8 cellular contexts compared by ENCODE assay signal in genomic region chr19:17778621-17779280, GRCh38. TPM values are rescaled to one million over a fixed set of nuclear protein-coding genes. Genes with fewer than 3 reads are reported as not detected.
DNase-seq lines count a peak whose midpoint lies in the region; ATAC-seq and TF ChIP-seq lines count a peak whose summit lies in the region.

No MANE protein-coding gene starts in this region.

- H3K27me3 Mint-ChIP-seq in stimulated activated naive CD8-positive, alpha-beta T cell treated with anti-CD3 and anti-CD28 coated beads, Interleukin-15, Interleukin-2, amounts not matched to agents 100 ng/mL and 50 ng/mL, for 24 hours = no peaks in the 10 kb centered on the region
- no peaks in the 10 kb centered on the region for H3K27me3 Mint-ChIP-seq in stimulated activated naive CD8-positive, alpha-beta T cell treated with anti-CD3 and anti-CD28 coated beads, Interleukin-15, amount 100 ng/mL, for 72 hours

- H3K27ac Mint-ChIP-seq in stimulated activated naive CD8-positive, alpha-beta T cell treated with anti-CD3 and anti-CD28 coated beads, Interleukin-15, Interleukin-2, amounts not matched to agents 100 ng/mL and 50 ng/mL, for 24 hours = peak overlapping the region; percentile 26
- H3K27ac Mint-ChIP-seq in stimulated activated naive CD8-positive, alpha-beta T cell treated with anti-CD3 and anti-CD28 coated beads, Interleukin-15, amount 100 ng/mL, for 72 hours = peak overlapping the region in 1 of 2 donors; percentile 23

- H3K9me3 ChIP-seq in lung (ENCODE audit: control insufficient read depth in 2 of 2, insufficient read depth in 1 of 2, low read length in 1 of 2) (peaks cover 0 to 1% of the 10 kb centered on the region in 2 donors), prostate gland (no peaks in the 10 kb centered on the region)

- H3K4me3 ChIP-seq in coronary artery = peak overlapping the region; percentile 53
- no peak overlapping the region for H3K4me3 ChIP-seq in lung
- no peak overlapping the region for H3K4me3 ChIP-seq in prostate gland

- H3K4me1 Mint-ChIP-seq in stimulated activated naive CD8-positive, alpha-beta T cell treated with anti-CD3 and anti-CD28 coated beads, Interleukin-15, Interleukin-2, amounts not matched to agents 100 ng/mL and 50 ng/mL, for 24 hours (ENCODE audit: low read depth) = peaks cover 34% of the 10 kb centered on the region
- peaks cover 57% of the 10 kb centered on the region for H3K4me1 Mint-ChIP-seq in stimulated activated naive CD8-positive, alpha-beta T cell treated with anti-CD3 and anti-CD28 coated beads, Interleukin-15, amount 100 ng/mL, for 72 hours

- ATAC-seq in stimulated activated naive CD8-positive, alpha-beta T cell treated with anti-CD3 and anti-CD28 coated beads, Interleukin-15, amount 100 ng/mL, for 72 hours = no peak
- ATAC-seq in lung (ENCODE audit: insufficient read depth, low FRiP score) (peak; percentile 14), HG03432 (IDR thresholded peaks at IDR 0.05; ENCODE audit: unreplicated experiment) (no peak), HG03025 (IDR thresholded peaks at IDR 0.05; ENCODE audit: low FRiP score, unreplicated experiment) (no peak)

- H3K4me3 Mint-ChIP-seq in stimulated activated naive CD8-positive, alpha-beta T cell treated with anti-CD3 and anti-CD28 coated beads, Interleukin-15, Interleukin-2, amounts not matched to agents 100 ng/mL and 50 ng/mL, for 24 hours = no peak overlapping the region
- no peak overlapping the region for H3K4me3 Mint-ChIP-seq in stimulated activated naive CD8-positive, alpha-beta T cell treated with anti-CD3 and anti-CD28 coated beads, Interleukin-15, amount 100 ng/mL, for 72 hours

- no peaks in the 10 kb centered on the region for H3K36me3 ChIP-seq in lung (ENCODE audit: control insufficient read depth in 2 of 2, insufficient read depth in 2 of 2, low read length in 2 of 2)
- no peaks in the 10 kb centered on the region for H3K36me3 ChIP-seq in prostate gland

- no peak for TF ChIP-seq POLR2A in prostate gland (IDR thresholded peaks at IDR 0.05)

- WGBS in lung, 2 donors = 13 to 25% methylated on average over 25 to 31 of the region's 31 CpGs
- WGBS in prostate gland = 14% methylated on average over 31 of the region's 31 CpGs

- TF ChIP-seq CTCF in coronary artery (IDR thresholded peaks at IDR 0.05) (no peak), lung (IDR thresholded peaks at IDR 0.05; ENCODE audit: control extremely low read depth, extremely low read depth) (no peak), prostate gland (IDR thresholded peaks at IDR 0.05) (no peak)

- H3K9me3 Mint-ChIP-seq in stimulated activated naive CD8-positive, alpha-beta T cell treated with anti-CD3 and anti-CD28 coated beads, Interleukin-15, Interleukin-2, amounts not matched to agents 100 ng/mL and 50 ng/mL, for 24 hours = no peaks in the 10 kb centered on the region
- no peaks in the 10 kb centered on the region for H3K9me3 Mint-ChIP-seq in stimulated activated naive CD8-positive, alpha-beta T cell treated with anti-CD3 and anti-CD28 coated beads, Interleukin-15, amount 100 ng/mL, for 72 hours

- H3K36me3 Mint-ChIP-seq in stimulated activated naive CD8-positive, alpha-beta T cell treated with anti-CD3 and anti-CD28 coated beads, Interleukin-15, Interleukin-2, amounts not matched to agents 100 ng/mL and 50 ng/mL, for 24 hours (ENCODE audit: low read depth) = peaks cover 32% of the 10 kb centered on the region

- intact Hi-C loops in prostate gland (cut with DNase I) = loop anchor here (10.0 kb wide), 1 partner anchor 174 kb away; no protein-coding TSS in a partner anchor

- H3K27ac ChIP-seq in coronary artery = no peak overlapping the region
- no peak overlapping the region for H3K27ac ChIP-seq in lung (ENCODE audit: low read depth in 1 of 2, low read length in 1 of 2)
- no peak overlapping the region for H3K27ac ChIP-seq in prostate gland

- peaks cover 0 to 2% of the 10 kb centered on the region in 2 donors for H3K4me1 ChIP-seq in lung (ENCODE audit: control insufficient read depth in 2 of 2, insufficient read depth in 2 of 2, low read length in 2 of 2)
- no peaks in the 10 kb centered on the region for H3K4me1 ChIP-seq in prostate gland (replicated peaks)

- H3K27me3 ChIP-seq in lung (ENCODE audit: control insufficient read depth, insufficient read depth) = no peaks in the 10 kb centered on the region
- peaks cover 2% of the 10 kb centered on the region for H3K27me3 ChIP-seq in prostate gland (replicated peaks; ENCODE audit: insufficient read depth)

- DNase-seq in stimulated activated naive CD8-positive, alpha-beta T cell treated with anti-CD3 and anti-CD28 coated beads, Interleukin-15, amount 100 ng/mL, for 72 hours = no peak
- DNase-seq in coronary artery (ENCODE audit: low spot score) (no peak), lung (ENCODE audit: low spot score) (no peak), prostate gland (ENCODE audit: low spot score) (no peak), hippocampal formation (lab: John Stamatoyannopoulos, UW) (no peak)

RNA-seq across cellular contexts. Expression of gene B3GNT3, which starts 16.2 kb away (rescaled TPM):
- total RNA-seq in lung = 1 to 10 TPM in 1 of 2 donors, under 1 TPM in 1; 1.00 to 2.0 TPM
- 1 to 10 TPM; 2.0 to 3.0 TPM for polyA plus RNA-seq in lung
- total RNA-seq in prostate gland = 10 to 100 TPM in 1 of 2 donors, 1 to 10 TPM in 1; 5.2 to 11.9 TPM

RNA-seq across cellular contexts. Expression of gene FCHO1, which starts 27.5 kb away (rescaled TPM):
- total RNA-seq in lung (1 to 10 TPM; 6.1 to 9.4 TPM), prostate gland (10 to 100 TPM in 1 of 2 donors, 1 to 10 TPM in 1; 1.3 to 10.7 TPM)
- 10 to 100 TPM in 1 of 2 donors, 1 to 10 TPM in 1; 3.2 to 10.4 TPM for polyA plus RNA-seq in lung

RNA-seq across cellular contexts. Expression of gene INSL3, which starts 42.6 kb away (rescaled TPM):
- total RNA-seq in lung = not detected
- polyA plus RNA-seq in lung = 1 to 10 TPM in 1 of 2 donors, not detected in 1; 1.5 TPM
- 100 to 1,000 TPM in 1 of 2 donors, not detected in 1; 117 TPM for total RNA-seq in prostate gland

RNA-seq across cellular contexts. Expression of gene MAP1S, which starts 59.5 kb away (rescaled TPM):
- total RNA-seq in lung (10 to 100 TPM; 36.3 to 71.1 TPM), prostate gland (10 to 100 TPM; 34.9 to 61.1 TPM)
- 10 to 100 TPM; 32.1 to 40.6 TPM for polyA plus RNA-seq in lung
